In genomic region chr17:42536372-42537155, GRCh38 we compare ENCODE assay signal across 8 cellular contexts.
DNase-seq lines count a peak whose midpoint lies in the region; ATAC-seq and TF ChIP-seq lines count a peak whose summit lies in the region.

No MANE protein-coding gene starts in this region.

- peak; percentile 36 for ATAC-seq in GM18861 (IDR thresholded peaks at IDR 0.05; ENCODE audit: unreplicated experiment)
- peak; percentile 28 for ATAC-seq in HG03060 (IDR thresholded peaks at IDR 0.05; ENCODE audit: low read depth, unreplicated experiment)

- H3K4me3 ChIP-seq in AG04449 (ENCODE audit: low read depth, low read length), result peak overlapping the region; percentile 61

- POLR2A ChIA-PET in AG04449 (lab: Yijun Ruan, JAX), result interaction anchor here (0.9 to 2.3 kb wide), 6 partner anchors 10 to 116 kb away, joined by 3 to 14 read pairs (median 8); partner anchors contain the start of gene CAVIN1

- TF ChIP-seq CTCF in AG04449 (IDR thresholded peaks at IDR 0.05; ENCODE audit: insufficient read depth, low read length, missing control alignments), result no peak

- CTCF ChIA-PET in AG04449 (lab: Yijun Ruan, JAX), result interaction anchor here (1.0 to 2.5 kb wide), 11 partner anchors 10 to 352 kb away, joined by 3 to 17 read pairs (median 4); no protein-coding TSS in a partner anchor

- no peak for DNase-seq in AG04449 (ENCODE audit: low read depth, low spot score)
- peak; percentile 76 for DNase-seq in NCI-H2196 (lab: John Stamatoyannopoulos, UW; ENCODE audit: unreplicated experiment)
- DNase-seq in activated CD4-positive, CD25-positive, alpha-beta regulatory T cell (lab: John Stamatoyannopoulos, UW), result peak; percentile 42 to 53 (median 44)
- DNase-seq in cerebellar cortex (ENCODE audit: low spot score), result peak; percentile 71
- DNase-seq in kidney glomerular epithelial cell (lab: John Stamatoyannopoulos, UW), result peak; percentile 33
- DNase-seq in stimulated activated CD4-positive, alpha-beta T cell treated with anti-CD3 and anti-CD28 coated beads, Interleukin-15, amount 100 ng/mL, for 48 hours (ENCODE audit: low read depth in 2 of 2), result peak; percentile 54 to 71
